Comparison of ENCODE assay signal across 8 cellular contexts in the genomic region with DNA sequence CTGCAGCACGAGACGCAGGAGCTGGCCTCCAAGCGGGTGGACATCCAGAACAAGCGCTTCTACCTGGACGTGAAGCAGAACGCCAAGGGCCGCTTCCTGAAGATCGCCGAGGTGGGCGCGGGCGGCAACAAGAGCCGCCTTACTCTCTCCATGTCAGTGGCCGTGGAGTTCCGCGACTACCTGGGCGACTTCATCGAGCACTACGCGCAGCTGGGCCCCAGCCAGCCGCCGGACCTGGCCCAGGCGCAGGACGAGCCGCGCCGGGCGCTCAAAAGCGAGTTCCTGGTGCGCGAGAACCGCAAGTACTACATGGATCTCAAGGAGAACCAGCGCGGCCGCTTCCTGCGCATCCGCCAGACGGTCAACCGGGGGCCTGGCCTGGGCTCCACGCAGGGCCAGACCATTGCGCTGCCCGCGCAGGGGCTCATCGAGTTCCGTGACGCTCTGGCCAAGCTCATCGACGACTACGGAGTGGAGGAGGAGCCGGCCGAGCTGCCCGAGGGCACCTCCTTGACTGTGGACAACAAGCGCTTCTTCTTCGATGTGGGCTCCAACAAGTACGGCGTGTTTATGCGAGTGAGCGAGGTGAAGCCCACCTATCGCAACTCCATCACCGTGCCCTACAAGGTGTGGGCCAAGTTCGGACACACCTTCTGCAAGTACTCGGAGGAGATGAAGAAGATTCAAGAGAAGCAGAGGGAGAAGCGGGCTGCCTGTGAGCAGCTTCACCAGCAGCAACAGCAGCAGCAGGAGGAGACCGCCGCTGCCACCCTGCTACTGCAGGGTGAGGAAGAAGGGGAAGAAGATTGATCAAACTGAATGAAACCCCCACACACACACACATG. TPM values are rescaled to one million over a fixed set of nuclear protein-coding genes. Genes with fewer than 3 reads are reported as not detected.
A peak's percentile ranks its signal among the peaks of the same experiment; 100 is the strongest.
DNase-seq lines count a peak whose midpoint lies in the region; ATAC-seq lines count a peak whose summit lies in the region.

No MANE protein-coding gene starts in this region.

- no peaks in the 10 kb centered on the region for H3K27me3 Mint-ChIP-seq in IgD-negative memory B cell

- no peaks in the 10 kb centered on the region for H3K36me3 Mint-ChIP-seq in IgD-negative memory B cell

- peak overlapping the region; percentile 82 to 98 (median 88) for H3K4me3 ChIP-seq in skeletal muscle tissue (ENCODE audit: low read length in 3 of 3)

- no peaks in the 10 kb centered on the region for H3K27me3 ChIP-seq in skeletal muscle tissue (ENCODE audit: control insufficient read depth in 3 of 3, insufficient read depth in 3 of 3, low read length in 3 of 3)

- no peaks in the 10 kb centered on the region for H3K9me3 ChIP-seq in skeletal muscle tissue (ENCODE audit: control insufficient read depth in 3 of 3, low read length in 3 of 3)

- H3K27ac ChIP-seq in skeletal muscle tissue (ENCODE audit: low read depth, low read length), result peak overlapping the region; percentile 89

- H3K4me1 Mint-ChIP-seq in IgD-negative memory B cell, result peaks cover 34 to 54% (median 42%) of the 10 kb centered on the region in 3 donors

- H3K27ac Mint-ChIP-seq in IgD-negative memory B cell, result peak overlapping the region; percentile 87 to 92 (median 88)

- ATAC-seq in GM21528 (IDR thresholded peaks at IDR 0.05; ENCODE audit: low FRiP score, unreplicated experiment), result peak; percentile 39

- peak overlapping the region; percentile 93 to 98 (median 96) for H3K4me3 Mint-ChIP-seq in IgD-negative memory B cell

- H3K9me3 Mint-ChIP-seq in IgD-negative memory B cell, result no peaks in the 10 kb centered on the region

- peak overlapping the region; percentile 80 to 91 (median 90) for H3K9ac ChIP-seq in skeletal muscle tissue (ENCODE audit: low read depth in 1 of 3, low read length in 3 of 3)

- peak; percentile 63 for DNase-seq in EH (ENCODE audit: low read depth)
- peak; percentile 21 for DNase-seq in T-helper 22 cell (ENCODE audit: low read depth)
- DNase-seq in brain pericyte (ENCODE audit: low read depth, low spot score), result peak; percentile 36
- peak; percentile 34 for DNase-seq in iPS-NIHi11 (ENCODE audit: low spot score)
- no peak for DNase-seq in DMS153 (lab: John Stamatoyannopoulos, UW)

- H3K4me1 ChIP-seq in skeletal muscle tissue (ENCODE audit: control insufficient read depth in 3 of 3, insufficient read depth in 3 of 3, low read length in 3 of 3), result peaks cover 27 to 57% (median 48%) of the 10 kb centered on the region in 3 donors

- H3K36me3 ChIP-seq in skeletal muscle tissue (ENCODE audit: control insufficient read depth in 3 of 3, insufficient read depth in 3 of 3, low read length in 3 of 3), result no peaks in the 10 kb centered on the region

RNA-seq across cellular contexts. Expression of a gene that starts 0.7 kb away (rescaled TPM):
- polyA plus RNA-seq in IgD-negative memory B cell, result 3.3 TPM
- 7.8 TPM for total RNA-seq in skeletal muscle tissue

RNA-seq across cellular contexts. Expression of a gene that starts 11.2 kb away (rescaled TPM):
- 0.36 TPM for polyA plus RNA-seq in IgD-negative memory B cell
- 5.7 TPM for total RNA-seq in skeletal muscle tissue
